ENCODE assay signal across 13 cellular contexts in the genomic region with DNA sequence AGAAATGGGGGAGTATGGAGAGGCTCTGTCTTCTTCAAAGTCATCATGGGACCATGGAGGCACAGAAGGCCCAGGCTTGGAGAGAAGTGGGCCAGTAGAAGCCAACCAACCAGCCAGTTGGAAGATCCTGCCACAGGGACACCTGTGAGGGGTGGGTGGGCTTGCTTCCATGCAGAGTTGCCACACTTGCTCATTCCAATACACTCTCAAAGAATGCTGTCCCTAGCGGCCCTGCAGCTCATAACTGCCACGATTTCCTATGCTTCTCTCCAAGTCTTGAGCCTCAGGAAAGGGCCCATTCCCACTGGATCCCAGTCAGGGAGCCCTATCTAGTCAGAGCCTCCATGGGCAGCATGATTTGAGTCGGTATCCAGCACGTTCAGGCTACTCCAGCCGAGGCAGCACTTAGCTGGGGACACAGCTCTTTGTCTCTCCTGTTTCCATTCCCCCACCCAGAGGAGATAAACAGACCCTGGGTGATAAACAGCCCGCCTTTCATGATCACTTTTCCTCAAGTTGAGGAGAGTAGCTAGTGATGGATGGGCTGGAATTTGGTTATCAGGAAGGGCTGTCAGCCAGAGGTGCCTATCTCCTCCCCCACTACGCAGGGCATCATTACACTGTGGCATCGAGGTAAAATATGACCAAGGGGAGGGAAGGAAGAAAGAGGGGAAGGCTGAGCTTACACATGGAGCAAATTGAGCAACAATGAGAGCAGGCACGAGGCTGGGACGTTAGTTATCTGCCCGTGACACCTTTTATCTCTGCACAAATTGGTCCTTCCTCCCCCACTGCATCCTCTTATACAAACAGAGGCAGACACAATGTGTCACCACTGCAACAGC.
"Had no signal": no experiment of that assay in that cellular context is flagged by ENCODE, and none has a peak within 500 bp of the region (broad histone marks: within the 10 kb centered on the region; RNA-seq: fewer than 3 reads in every experiment).

No MANE protein-coding gene starts in this region.

- ATAC-seq: activated naive CD8-positive, alpha-beta T cell treated with anti-CD3 and anti-CD28 coated beads, Interleukin-2, amount 50 U/mL, for 24 hours; heart left ventricle; stimulated activated naive CD8-positive, alpha-beta T cell treated with anti-CD3 and anti-CD28 coated beads, Interleukin-15, amount 100 ng/mL, for 72 hours had no signal

- H3K36me3 ChIP-seq: pancreas had no signal

- H3K27me3 ChIP-seq: heart left ventricle, pancreas had no signal

- H3K4me1 Mint-ChIP-seq: activated CD4-positive, alpha-beta T cell treated with anti-CD3 and anti-CD28 coated beads, Interleukin-2, amount 10 ng/mL, durations not matched to agents 24 days and 14 days; activated naive CD8-positive, alpha-beta T cell treated with anti-CD3 and anti-CD28 coated beads, Interleukin-2, amount 50 U/mL, for 24 hours; stimulated activated naive CD8-positive, alpha-beta T cell treated with anti-CD3 and anti-CD28 coated beads, Interleukin-15, amount 100 ng/mL, for 72 hours had no signal

- H3K9me3 Mint-ChIP-seq: activated CD4-positive, alpha-beta T cell treated with anti-CD3 and anti-CD28 coated beads, Interleukin-2, amount 10 ng/mL, durations not matched to agents 24 days and 14 days; activated naive CD8-positive, alpha-beta T cell treated with anti-CD3 and anti-CD28 coated beads, Interleukin-2, amount 50 U/mL, for 24 hours; stimulated activated naive CD8-positive, alpha-beta T cell treated with anti-CD3 and anti-CD28 coated beads, Interleukin-15, amount 100 ng/mL, for 72 hours had no signal

- DNase-seq: activated CD4-positive, alpha-beta T cell treated with anti-CD3 and anti-CD28 coated beads, Interleukin-2, amount 10 ng/mL, durations not matched to agents 24 days and 14 days; activated naive CD4-positive, alpha-beta T cell treated with Interleukin-2 at 50 U/mL for 16 hours; activated naive CD8-positive, alpha-beta T cell treated with anti-CD3 and anti-CD28 coated beads, Interleukin-2, amount 50 U/mL, for 24 hours; foreskin melanocyte; heart left ventricle; kidney; retina; stimulated activated CD4-positive, alpha-beta T cell treated with anti-CD3 and anti-CD28 coated beads, Interleukin-4, amount 100 ng/mL, for 4 hours; stimulated activated naive CD8-positive, alpha-beta T cell treated with anti-CD3 and anti-CD28 coated beads, Interleukin-15, amount 100 ng/mL, for 72 hours; T-helper 9 cell had no signal

- H3K4me3 Mint-ChIP-seq: activated CD4-positive, alpha-beta T cell treated with anti-CD3 and anti-CD28 coated beads, Interleukin-2, amount 10 ng/mL, durations not matched to agents 24 days and 14 days; activated naive CD8-positive, alpha-beta T cell treated with anti-CD3 and anti-CD28 coated beads, Interleukin-2, amount 50 U/mL, for 24 hours; stimulated activated naive CD8-positive, alpha-beta T cell treated with anti-CD3 and anti-CD28 coated beads, Interleukin-15, amount 100 ng/mL, for 72 hours had no signal

- H3K27me3 Mint-ChIP-seq: activated CD4-positive, alpha-beta T cell treated with anti-CD3 and anti-CD28 coated beads, Interleukin-2, amount 10 ng/mL, durations not matched to agents 24 days and 14 days; activated naive CD8-positive, alpha-beta T cell treated with anti-CD3 and anti-CD28 coated beads, Interleukin-2, amount 50 U/mL, for 24 hours; stimulated activated naive CD8-positive, alpha-beta T cell treated with anti-CD3 and anti-CD28 coated beads, Interleukin-15, amount 100 ng/mL, for 72 hours had no signal

- H3K9me3 ChIP-seq: heart left ventricle, pancreas, thoracic aorta had no signal

- H3K4me3 ChIP-seq: heart left ventricle, pancreas, skin epidermis, thoracic aorta had no signal

- H3K27ac ChIP-seq: heart left ventricle, pancreas, skin epidermis, thoracic aorta had no signal

- H3K27ac Mint-ChIP-seq: activated CD4-positive, alpha-beta T cell treated with anti-CD3 and anti-CD28 coated beads, Interleukin-2, amount 10 ng/mL, durations not matched to agents 24 days and 14 days; activated naive CD8-positive, alpha-beta T cell treated with anti-CD3 and anti-CD28 coated beads, Interleukin-2, amount 50 U/mL, for 24 hours; stimulated activated naive CD8-positive, alpha-beta T cell treated with anti-CD3 and anti-CD28 coated beads, Interleukin-15, amount 100 ng/mL, for 72 hours had no signal
